Comparison of ENCODE assay signal across 8 cellular contexts in the genomic region with DNA sequence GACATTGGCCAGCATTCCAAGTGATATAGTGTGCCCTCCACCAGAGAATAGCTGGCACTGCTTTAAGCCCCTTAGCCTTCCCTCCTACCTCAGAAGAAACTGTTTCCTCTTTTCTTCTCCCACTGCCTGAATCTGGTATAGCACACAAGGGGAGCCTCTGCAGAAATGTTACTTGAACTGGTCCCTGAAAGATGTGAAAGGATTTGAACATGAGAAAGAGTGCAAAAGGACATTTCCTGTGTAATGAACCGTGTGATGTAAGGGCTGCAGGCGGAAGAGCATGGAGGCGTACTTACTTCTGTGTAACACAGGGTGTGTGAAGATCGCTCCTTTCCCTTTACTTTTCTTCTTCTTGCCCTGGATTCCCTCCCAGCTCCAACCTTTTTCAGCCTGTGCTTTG. TPM values are rescaled to one million over a fixed set of nuclear protein-coding genes. Genes with fewer than 3 reads are reported as not detected.
A peak's percentile ranks its signal among the peaks of the same experiment; 100 is the strongest.
DNase-seq lines count a peak whose midpoint lies in the region; ATAC-seq and TF ChIP-seq lines count a peak whose summit lies in the region.

No MANE protein-coding gene starts in this region.

- peak overlapping the region; percentile 70 for H3K4me3 Mint-ChIP-seq in activated naive CD8-positive, alpha-beta T cell treated with anti-CD3 and anti-CD28 coated beads for 36 hours
- H3K4me3 Mint-ChIP-seq in nephron progenitor cell, result peak overlapping the region; percentile 27

- H3K27ac Mint-ChIP-seq in activated naive CD8-positive, alpha-beta T cell treated with anti-CD3 and anti-CD28 coated beads for 36 hours, result peak overlapping the region; percentile 82
- peak overlapping the region; percentile 21 for H3K27ac Mint-ChIP-seq in nephron progenitor cell

- in situ Hi-C loops in GM13977 (cut with MboI; ENCODE audit: low pct_unique_long_range_greater_than_20kb, low sequenced_read_pairs, unreplicated experiment), result no loop called here

- ATAC-seq in HG02610 (IDR thresholded peaks at IDR 0.05; ENCODE audit: unreplicated experiment), result peak; percentile 63

- no peak for TF ChIP-seq CTCF in GM13977 (IDR thresholded peaks at IDR 0.05; ENCODE audit: extremely low read depth, insufficient read depth, missing control alignments)
- TF ChIP-seq CTCF in nephron progenitor cell (IDR thresholded peaks at IDR 0.05), result no peak

- no peak overlapping the region for H3K27ac ChIP-seq in substantia nigra (ENCODE audit: low read depth, low read length, poor library complexity, severe bottlenecking)

- no peaks in the 10 kb centered on the region for H3K9me3 Mint-ChIP-seq in activated naive CD8-positive, alpha-beta T cell treated with anti-CD3 and anti-CD28 coated beads for 36 hours
- H3K9me3 Mint-ChIP-seq in nephron progenitor cell, result no peaks in the 10 kb centered on the region

- H3K36me3 Mint-ChIP-seq in activated naive CD8-positive, alpha-beta T cell treated with anti-CD3 and anti-CD28 coated beads for 36 hours, result peaks cover 6% of the 10 kb centered on the region
- H3K36me3 Mint-ChIP-seq in nephron progenitor cell (ENCODE audit: low read depth), result peaks cover 4% of the 10 kb centered on the region

- DNase-seq in GM13977 (ENCODE audit: low spot score), result peak; percentile 17
- DNase-seq in activated naive CD8-positive, alpha-beta T cell treated with anti-CD3 and anti-CD28 coated beads for 36 hours, result no peak
- no peak for DNase-seq in nephron progenitor cell
- no peak for DNase-seq in NCI-H345 treated with DMSO at 0.1 percent for 48 hours (lab: John Stamatoyannopoulos, UW; ENCODE audit: unreplicated experiment)
- no peak for DNase-seq in activated CD8-positive, alpha-beta memory T cell treated with anti-CD3 and anti-CD28 coated beads, Interleukin-2, amount 50 U/mL, for 4 hours
- DNase-seq in activated CD4-positive, alpha-beta T cell treated with anti-CD3 and anti-CD28 coated beads for 4 hours, result no peak
- DNase-seq in substantia nigra (lab: John Stamatoyannopoulos, UW), result no peak

- no peaks in the 10 kb centered on the region for H3K27me3 Mint-ChIP-seq in activated naive CD8-positive, alpha-beta T cell treated with anti-CD3 and anti-CD28 coated beads for 36 hours
- H3K27me3 Mint-ChIP-seq in nephron progenitor cell (ENCODE audit: low read depth, poor library complexity), result peaks cover under 1% of the 10 kb centered on the region

- H3K4me1 Mint-ChIP-seq in activated naive CD8-positive, alpha-beta T cell treated with anti-CD3 and anti-CD28 coated beads for 36 hours, result peaks cover 62% of the 10 kb centered on the region
- peaks cover 26% of the 10 kb centered on the region for H3K4me1 Mint-ChIP-seq in nephron progenitor cell

RNA-seq across cellular contexts. Expression of gene TMOD3, which starts 8.3 kb away (rescaled TPM):
- 10 to 100 TPM; 45.9 to 48.9 TPM for total RNA-seq in activated naive CD8-positive, alpha-beta T cell treated with anti-CD3 and anti-CD28 coated beads for 36 hours
